ENCODE assay signal across 5 cellular contexts in the genomic region with DNA sequence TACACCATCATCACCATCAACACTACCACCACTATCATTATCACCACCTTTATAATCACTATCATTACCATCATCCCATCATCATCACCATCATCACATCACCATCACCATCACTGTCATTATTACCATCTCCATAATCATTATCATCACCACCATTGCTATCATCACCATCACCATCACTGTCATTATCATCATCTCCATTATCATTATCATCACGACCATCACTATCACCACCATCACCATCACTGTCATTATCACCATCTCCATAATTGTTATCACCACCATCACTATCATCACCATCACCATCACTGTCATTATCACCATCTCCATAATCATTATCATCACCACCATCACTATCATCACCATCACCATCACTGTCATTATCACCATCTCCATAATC.
DNase-seq lines count a peak whose midpoint lies in the region; FAIRE-seq and TF ChIP-seq lines count a peak whose summit lies in the region.
"Not testable (repeated sequence)": the region's sequence is repeated elsewhere in the genome, so short reads cannot be mapped to it uniquely, and the experiment has no call there.

No MANE protein-coding gene starts in this region.

- H2BK20ac ChIP-seq in H1 (ENCODE audit: low read length) = not testable (repeated sequence)

- not testable (repeated sequence) for H3K4me3 ChIP-seq in BLaER1; DOHH2 (ENCODE audit: low read length); H1 (ENCODE audit: extremely low read depth in 1 of 4, insufficient read depth in 2 of 4, low read depth in 3 of 4, low read length in 4 of 4)

- H3K23me2 ChIP-seq in H1 (ENCODE audit: low read depth, low read length) = not testable (repeated sequence)

- not testable (repeated sequence) for H3K9me2 ChIP-seq in DOHH2 (replicated peaks; ENCODE audit: control insufficient read depth, low read length)

- H3K56ac ChIP-seq in H1 (replicated peaks; ENCODE audit: insufficient read length, low read depth, low read length) = peak overlapping the region; percentile 80

- H3K79me1 ChIP-seq in H1 (ENCODE audit: low read depth, low read length) = not testable (repeated sequence)

- TF ChIP-seq POLR2A in H1 (IDR thresholded peaks at IDR 0.05; ENCODE audit: control extremely low read depth in 1 of 2, low read depth in 2 of 2, low read length in 2 of 2) = not testable (repeated sequence)

- H3K36me3 ChIP-seq in BLaER1; DOHH2 (ENCODE audit: control insufficient read depth, low read length); H1 (ENCODE audit: control insufficient read depth in 2 of 4, insufficient read depth in 4 of 4, low read length in 3 of 4): not testable (repeated sequence)

- TF ChIP-seq RAD21 in H1 (IDR thresholded peaks at IDR 0.05 in 1 of 2, conservative IDR thresholded peaks at IDR 0.05 in 1 of 2; ENCODE audit: low read depth in 2 of 2, low read length in 2 of 2) = not testable (repeated sequence)

- DNase-seq in HTR-8/SVneo (ENCODE audit: insufficient read length, low spot score); H1 (ENCODE audit: low read depth in 1 of 2, low spot score in 2 of 2); frontal cortex (ENCODE audit: low spot score in 2 of 2): not testable (repeated sequence)

- H2AK5ac ChIP-seq in H1 (ENCODE audit: low read depth, low read length) = not testable (repeated sequence)

- H4K5ac ChIP-seq in H1 (ENCODE audit: insufficient read length, low read depth, low read length) = not testable (repeated sequence)

- not testable (repeated sequence) for H4K20me1 ChIP-seq in BLaER1; DOHH2 (ENCODE audit: control insufficient read depth, insufficient read depth, low read depth, low read length); H1 (replicated peaks in 1 of 2; ENCODE audit: control insufficient read depth in 1 of 2, insufficient read depth in 2 of 2, low read length in 2 of 2)

- H3K79me2 ChIP-seq in DOHH2 (ENCODE audit: control insufficient read depth, low read length); H1 (ENCODE audit: control insufficient read depth in 1 of 2, insufficient read depth in 2 of 2, low read length in 2 of 2): not testable (repeated sequence)

- not testable (repeated sequence) for H3F3A ChIP-seq in DOHH2 (ENCODE audit: control insufficient read depth, insufficient read depth)

- H4K91ac ChIP-seq in H1 (replicated peaks; ENCODE audit: insufficient read length, low read length) = not testable (repeated sequence)

- not testable (repeated sequence) for H3K18ac ChIP-seq in H1 (ENCODE audit: extremely low read depth, low read length)

- not testable (repeated sequence) for H3K27ac ChIP-seq in BLaER1; H1 (ENCODE audit: low read depth, low read length)
- H3K27ac ChIP-seq in DOHH2 (ENCODE audit: low read depth, low read length) = peak overlapping the region; percentile 70

- not testable (repeated sequence) for TF ChIP-seq EP300 in H1 (IDR thresholded peaks at IDR 0.05; ENCODE audit: borderline replicate concordance in 1 of 2, low read depth in 2 of 2, low read length in 2 of 2)

- H2BK15ac ChIP-seq in H1 (ENCODE audit: low read length) = not testable (repeated sequence)

- H4K8ac ChIP-seq in H1 (ENCODE audit: extremely low read depth, insufficient read depth, low read length) = not testable (repeated sequence)

- H3K4ac ChIP-seq in H1 (replicated peaks; ENCODE audit: insufficient read length, low read depth, low read length) = not testable (repeated sequence)

- not testable (repeated sequence) for H2BK120ac ChIP-seq in H1 (replicated peaks; ENCODE audit: low read depth, low read length)

- FAIRE-seq in HTR-8/SVneo (lab: Jason Lieb, UNC) = peak; percentile 97
- not testable (repeated sequence) for FAIRE-seq in H1 (lab: Jason Lieb, UNC)
- FAIRE-seq in frontal cortex (lab: Jason Lieb, UNC) = peak; percentile 8

- WGBS in H1 (ENCODE audit: extremely low coverage in 1 of 2, insufficient coverage in 1 of 2, insufficient read length in 1 of 2, insufficient replicate concordance in 2 of 2, low coverage in 1 of 2, low lambda C conversion rate in 2 of 2, missing lambda C conversion rate in 1 of 2), 2 experiments = 100% methylated on average over 1 of the region's 1 CpG; no CpG with 5 or more reads in 1 of the 2 experiments

- not testable (repeated sequence) for H2BK5ac ChIP-seq in H1 (ENCODE audit: low read depth, low read length)

- H3K23ac ChIP-seq in H1 (ENCODE audit: insufficient read length) = not testable (repeated sequence)

- H3K9ac ChIP-seq in BLaER1; H1 (replicated peaks in 1 of 4; ENCODE audit: extremely low read depth in 1 of 4, low read depth in 3 of 4, low read length in 3 of 4): not testable (repeated sequence)

- H2AFZ ChIP-seq in H1 (ENCODE audit: low read length) = not testable (repeated sequence)

- H2BK12ac ChIP-seq in H1 (ENCODE audit: low read depth, low read length) = not testable (repeated sequence)

- TF ChIP-seq CTCF in DOHH2 (IDR thresholded peaks at IDR 0.05; ENCODE audit: low read depth, low read length, poor library complexity, severe bottlenecking); H1 (IDR thresholded peaks at IDR 0.05; ENCODE audit: control extremely low read depth in 1 of 3, insufficient read depth in 1 of 3, low read depth in 1 of 3, low read length in 3 of 3): not testable (repeated sequence)

- CTCF ChIA-PET in H1 (lab: Charles Lee; ENCODE audit: partially characterized antibody) = not testable (repeated sequence)

- H3K4me2 ChIP-seq in BLaER1 (peak overlapping the region; percentile 87), DOHH2 (ENCODE audit: low read length) (peak overlapping the region; percentile 53)
- H3K4me2 ChIP-seq in H1 (ENCODE audit: insufficient read depth in 1 of 2, low read depth in 2 of 2, low read length in 2 of 2) = not testable (repeated sequence)

- not testable (repeated sequence) for H3K14ac ChIP-seq in H1 (ENCODE audit: insufficient read length)

- H3K9me3 ChIP-seq in BLaER1; DOHH2 (ENCODE audit: control insufficient read depth, insufficient read depth, low read length); H1 (ENCODE audit: insufficient read depth in 2 of 2, low read depth in 1 of 2, low read length in 1 of 2): not testable (repeated sequence)

- POLR2A ChIA-PET in H1 (lab: Charles Lee; ENCODE audit: partially characterized antibody) = not testable (repeated sequence)

- peaks cover 98% of the 10 kb centered on the region for H3K4me1 ChIP-seq in BLaER1
- H3K4me1 ChIP-seq in DOHH2 (ENCODE audit: control insufficient read depth, low read length) = peaks cover 77% of the 10 kb centered on the region
- not testable (repeated sequence) for H3K4me1 ChIP-seq in H1 (replicated peaks in 1 of 4; ENCODE audit: control insufficient read depth in 3 of 4, insufficient read depth in 4 of 4, low read length in 3 of 4)

- H3K27me3 ChIP-seq in BLaER1; DOHH2 (ENCODE audit: control insufficient read depth, low read length); H1 (replicated peaks in 1 of 4; ENCODE audit: control insufficient read depth in 3 of 4, extremely low read depth in 1 of 4, insufficient read depth in 3 of 4, low read length in 3 of 4): not testable (repeated sequence)
